15 cellular contexts compared by ENCODE assay signal in the genomic region with DNA sequence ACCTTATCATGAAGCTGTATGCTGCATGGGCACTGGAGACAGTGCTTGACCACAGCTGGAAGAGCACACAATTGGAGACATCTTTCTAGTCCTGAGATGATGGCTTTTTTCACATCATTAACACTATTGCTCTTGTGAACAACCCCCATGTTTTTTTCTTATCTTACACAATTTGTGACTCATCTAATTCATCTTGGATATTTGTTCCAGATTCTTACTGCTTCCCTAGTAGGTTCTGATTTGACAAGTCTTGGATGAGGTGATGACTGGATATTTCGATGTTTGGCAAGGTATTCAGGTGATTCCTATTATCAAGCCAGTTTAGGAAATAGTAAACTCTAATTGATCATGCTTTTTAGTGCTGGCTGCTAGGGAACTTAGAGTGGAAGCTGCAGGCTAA. TPM values are rescaled to one million over a fixed set of nuclear protein-coding genes. Genes with fewer than 3 reads are reported as not detected.
A peak's percentile ranks its signal among the peaks of the same experiment; 100 is the strongest.
DNase-seq lines count a peak whose midpoint lies in the region; TF ChIP-seq lines count a peak whose summit lies in the region.
"Had no signal": no experiment of that assay in that cellular context is flagged by ENCODE, and none has a peak within 500 bp of the region (broad histone marks: within the 10 kb centered on the region; RNA-seq: fewer than 3 reads in every experiment).

No MANE protein-coding gene starts in this region.

- H4K20me1 ChIP-seq in GM23248 (ENCODE audit: insufficient read depth), result no peaks in the 10 kb centered on the region

- H3K9me3 ChIP-seq in GM23248 (ENCODE audit: low read depth), result no peaks in the 10 kb centered on the region

- H3K79me2 ChIP-seq in GM23248 (ENCODE audit: insufficient read depth), result no peaks in the 10 kb centered on the region

- no peak overlapping the region for H3K27ac ChIP-seq in GM23248

- DNase-seq in GM23248 (peak; percentile 55), RPMI7951 (ENCODE audit: low read depth) (peak; percentile 21), epithelial cell of esophagus (ENCODE audit: low read depth) (peak; percentile 20), renal cortical epithelial cell (ENCODE audit: low read depth) (peak; percentile 21), NCI-H2227 (lab: John Stamatoyannopoulos, UW; ENCODE audit: unreplicated experiment) (no peak), HuH-7.5 (ENCODE audit: low spot score) (no peak), activated gamma-delta T cell (lab: John Stamatoyannopoulos, UW) (no peak)
- DNase-seq in stimulated activated CD4-positive, alpha-beta T cell treated with anti-CD3 and anti-CD28 coated beads, Interleukin-4, amount 100 ng/mL, for 24 hours, result no peak
- DNase-seq: Calu3, DMS79 treated with DMSO at 0.1 percent for 48 hours, H7, MV-4-11, NCI-H2029, NCI-H446 treated with DMSO at 0.1 percent for 48 hours, NCI-H69 had no signal

- H3K27me3 ChIP-seq in GM23248 (replicated peaks; ENCODE audit: insufficient read depth), result no peaks in the 10 kb centered on the region

- no peaks in the 10 kb centered on the region for H3K9me2 ChIP-seq in GM23248 (ENCODE audit: insufficient read depth)

- H3K4me2 ChIP-seq in GM23248 (ENCODE audit: unreplicated experiment), result no peak overlapping the region

- 58 to 61% methylated on average over 1 of the region's 1 CpG for WGBS in GM23248 (ENCODE audit: low coverage in 1 of 2, low lambda C conversion rate in 2 of 2, missing lambda C conversion rate in 2 of 2), 2 experiments

- no peak overlapping the region for H3K9ac ChIP-seq in GM23248

- H3K4me1 ChIP-seq in GM23248 (ENCODE audit: insufficient read depth), result peaks cover 36% of the 10 kb centered on the region

- H3K4me3 ChIP-seq in GM23248 (no peak overlapping the region), epithelial cell of esophagus (ENCODE audit: low read length) (no peak overlapping the region)

- H3F3A ChIP-seq in GM23248 (ENCODE audit: insufficient read depth), result peaks cover 30% of the 10 kb centered on the region

- TF ChIP-seq CTCF in epithelial cell of esophagus (IDR thresholded peaks at IDR 0.05; ENCODE audit: insufficient read depth, low read depth, low read length, missing control alignments), result no peak

- in situ Hi-C loops in GM23248 (cut with MboI), result no loop called here

- H2AFZ ChIP-seq in GM23248, result no peak overlapping the region

- no peaks in the 10 kb centered on the region for H3K36me3 ChIP-seq in GM23248 (ENCODE audit: low read depth)

RNA-seq across cellular contexts. Expression of a gene that starts 23.7 kb away (rescaled TPM):
- 14.0 and 24.2 TPM in 2 replicates for total RNA-seq in GM23248 (2014; rRNA removed; shearing (Covaris generic))
- 20.0 and 21.5 TPM in 2 replicates for polyA plus RNA-seq in GM23248 (2016; fragmentation: Nextera tagmentation; extraction: Ambion mirVana)
- 5.2 TPM in 2 replicates for total RNA-seq in RPMI7951 (2014; rRNA removed; shearing (Covaris generic))
- total RNA-seq in renal cortical epithelial cell, result 0.35 and 2.0 TPM in 2 replicates

Comparison
In these comparisons a context has a peak if more than half of its experiments do, and no peak if none do; other contexts are left out.
1. DNase-seq: peak in GM23248 (single experiment), RPMI7951 (single experiment), epithelial cell of esophagus (single experiment) and renal cortical epithelial cell (single experiment); none in NCI-H2227 (single experiment), stimulated activated CD4-positive, alpha-beta T cell treated with anti-CD3 and anti-CD28 coated beads, Interleukin-4, amount 100 ng/mL, for 24 hours (single experiment), HuH-7.5 (single experiment) and activated gamma-delta T cell (single experiment).